ENCODE assay signal across 11 cellular contexts in genomic region chr4:3286335-3287175, GRCh38. TPM values are rescaled to one million over a fixed set of nuclear protein-coding genes. Genes with fewer than 3 reads are reported as not detected.
A peak's percentile ranks its signal among the peaks of the same experiment; 100 is the strongest.
DNase-seq lines count a peak whose midpoint lies in the region; ATAC-seq and TF ChIP-seq lines count a peak whose summit lies in the region.
"Had no signal": no experiment of that assay in that cellular context is flagged by ENCODE, and none has a peak within 500 bp of the region (broad histone marks: within the 10 kb centered on the region; RNA-seq: fewer than 3 reads in every experiment).

No MANE protein-coding gene starts in this region.

- BruUV-seq in MCF 10A (replicated peaks; lab: Mats Ljungman, UMichigan), result no TSS peak

- CTCF ChIA-PET in activated CD4-positive, alpha-beta memory T cell treated with anti-CD3 and anti-CD28 coated beads, Interleukin-2, amount 10 ng/mL, durations not matched to agents 7 days and 5 days (lab: Charles Lee), result no interaction called here
- CTCF ChIA-PET in activated CD4-positive, alpha-beta memory T cell treated with anti-CD3 and anti-CD28 coated beads for 36 hours (lab: Charles Lee), result interaction anchor here (0.6 kb wide), 1 partner anchor 9 kb away, joined by 3 read pairs; no protein-coding TSS in a partner anchor
- CTCF ChIA-PET in MCF 10A (lab: Yijun Ruan, JAX), result no interaction called here

- peak; percentile 93 for ATAC-seq in stimulated activated memory B cell treated with anti-CD40 and anti-IgM and Interleukin-4, amounts not matched to agents 10 μg/mL and 1 μg/mL and 100 μg/mL, for 72 hours

- intact Hi-C loops in activated CD4-positive, alpha-beta memory T cell treated with anti-CD3 and anti-CD28 coated beads for 36 hours (cut with micrococcal nuclease), result no loop called here
- intact Hi-C loops in MCF 10A (cut with micrococcal nuclease), result no loop called here

- no peak overlapping the region for H3K27ac Mint-ChIP-seq in activated CD4-positive, alpha-beta memory T cell treated with anti-CD3 and anti-CD28 coated beads, Interleukin-2, amount 10 ng/mL, durations not matched to agents 7 days and 5 days
- no peak overlapping the region for H3K27ac Mint-ChIP-seq in activated CD4-positive, alpha-beta memory T cell treated with anti-CD3 and anti-CD28 coated beads for 36 hours
- H3K27ac Mint-ChIP-seq in MCF 10A (ENCODE audit: low read depth, unreplicated experiment) (peak overlapping the region; percentile 69), progenitor cell of endocrine pancreas (no peak overlapping the region)
- H3K27ac Mint-ChIP-seq in stimulated activated memory B cell treated with anti-CD40 and anti-IgM and Interleukin-4, amounts not matched to agents 10 μg/mL and 1 μg/mL and 100 μg/mL, for 72 hours, result peak overlapping the region; percentile 60

- H3K27me3 Mint-ChIP-seq in activated CD4-positive, alpha-beta memory T cell treated with anti-CD3 and anti-CD28 coated beads, Interleukin-2, amount 10 ng/mL, durations not matched to agents 7 days and 5 days, result peaks cover 27% of the 10 kb centered on the region
- H3K27me3 Mint-ChIP-seq in activated CD4-positive, alpha-beta memory T cell treated with anti-CD3 and anti-CD28 coated beads for 36 hours, result peaks cover 12% of the 10 kb centered on the region
- H3K27me3 Mint-ChIP-seq in MCF 10A (ENCODE audit: insufficient read depth, unreplicated experiment) (no peaks in the 10 kb centered on the region), progenitor cell of endocrine pancreas (peaks cover 11% of the 10 kb centered on the region)
- peaks cover 4% of the 10 kb centered on the region for H3K27me3 Mint-ChIP-seq in stimulated activated memory B cell treated with anti-CD40 and anti-IgM and Interleukin-4, amounts not matched to agents 10 μg/mL and 1 μg/mL and 100 μg/mL, for 72 hours

- no peak overlapping the region for H3K4me3 Mint-ChIP-seq in activated CD4-positive, alpha-beta memory T cell treated with anti-CD3 and anti-CD28 coated beads, Interleukin-2, amount 10 ng/mL, durations not matched to agents 7 days and 5 days
- no peak overlapping the region for H3K4me3 Mint-ChIP-seq in activated CD4-positive, alpha-beta memory T cell treated with anti-CD3 and anti-CD28 coated beads for 36 hours
- H3K4me3 Mint-ChIP-seq in MCF 10A (ENCODE audit: unreplicated experiment) (peak overlapping the region; percentile 50), progenitor cell of endocrine pancreas (ENCODE audit: low read depth) (no peak overlapping the region)
- no peak overlapping the region for H3K4me3 Mint-ChIP-seq in stimulated activated memory B cell treated with anti-CD40 and anti-IgM and Interleukin-4, amounts not matched to agents 10 μg/mL and 1 μg/mL and 100 μg/mL, for 72 hours

- peaks cover 1% of the 10 kb centered on the region for H3K4me1 Mint-ChIP-seq in activated CD4-positive, alpha-beta memory T cell treated with anti-CD3 and anti-CD28 coated beads, Interleukin-2, amount 10 ng/mL, durations not matched to agents 7 days and 5 days
- H3K4me1 Mint-ChIP-seq in activated CD4-positive, alpha-beta memory T cell treated with anti-CD3 and anti-CD28 coated beads for 36 hours (ENCODE audit: low read depth), result peaks cover 2% of the 10 kb centered on the region
- H3K4me1 Mint-ChIP-seq in MCF 10A (ENCODE audit: insufficient read depth, unreplicated experiment) (peaks cover 21% of the 10 kb centered on the region), progenitor cell of endocrine pancreas (ENCODE audit: low read depth) (peaks cover 12% of the 10 kb centered on the region)
- H3K4me1 Mint-ChIP-seq in stimulated activated memory B cell treated with anti-CD40 and anti-IgM and Interleukin-4, amounts not matched to agents 10 μg/mL and 1 μg/mL and 100 μg/mL, for 72 hours, result peaks cover 17% of the 10 kb centered on the region

- POLR2A ChIA-PET in activated CD4-positive, alpha-beta memory T cell treated with anti-CD3 and anti-CD28 coated beads, Interleukin-2, amount 10 ng/mL, durations not matched to agents 7 days and 5 days (lab: Charles Lee), result no interaction called here
- POLR2A ChIA-PET in activated CD4-positive, alpha-beta memory T cell treated with anti-CD3 and anti-CD28 coated beads for 36 hours (lab: Charles Lee), result no interaction called here
- POLR2A ChIA-PET in MCF 10A (lab: Yijun Ruan, JAX), result interaction anchor here (1.6 kb wide), 1 partner anchor 10 kb away, joined by 4 read pairs; no protein-coding TSS in a partner anchor

- DNase-seq in activated CD4-positive, alpha-beta memory T cell treated with anti-CD3 and anti-CD28 coated beads, Interleukin-2, amount 10 ng/mL, durations not matched to agents 7 days and 5 days, result peak; percentile 14
- DNase-seq in activated CD4-positive, alpha-beta memory T cell treated with anti-CD3 and anti-CD28 coated beads for 36 hours, result no peak
- DNase-seq in KBM-7 (peak; percentile 47), MCF 10A (ENCODE audit: unreplicated experiment) (no peak), UCSD-AML1 (lab: John Stamatoyannopoulos, UW; ENCODE audit: unreplicated experiment) (no peak), progenitor cell of endocrine pancreas (ENCODE audit: low spot score, unreplicated experiment) (no peak), DMS79 (lab: John Stamatoyannopoulos, UW) (no peak)
- DNase-seq: 8988T; NCI-H1092 treated with DMSO at 0.1 percent for 48 hours; stimulated activated CD4-positive, alpha-beta T cell treated with anti-CD3 and anti-CD28 coated beads, Interleukin-4, amount 100 ng/mL, for 24 hours had no signal

- H3K36me3 Mint-ChIP-seq in activated CD4-positive, alpha-beta memory T cell treated with anti-CD3 and anti-CD28 coated beads, Interleukin-2, amount 10 ng/mL, durations not matched to agents 7 days and 5 days (ENCODE audit: low read depth), result no peaks in the 10 kb centered on the region
- no peaks in the 10 kb centered on the region for H3K36me3 Mint-ChIP-seq in activated CD4-positive, alpha-beta memory T cell treated with anti-CD3 and anti-CD28 coated beads for 36 hours
- H3K36me3 Mint-ChIP-seq in MCF 10A (ENCODE audit: insufficient read depth, unreplicated experiment), result no peaks in the 10 kb centered on the region
- H3K36me3 Mint-ChIP-seq in stimulated activated memory B cell treated with anti-CD40 and anti-IgM and Interleukin-4, amounts not matched to agents 10 μg/mL and 1 μg/mL and 100 μg/mL, for 72 hours, result no peaks in the 10 kb centered on the region
- peaks cover 6% of the 10 kb centered on the region for H3K36me3 Mint-ChIP-seq in progenitor cell of endocrine pancreas (ENCODE audit: insufficient read depth)

- in situ Hi-C loops in KBM-7 (cut with MboI; ENCODE audit: low pct_unique_long_range_greater_than_20kb, low sequenced_read_pairs), result no loop called here

- no peaks in the 10 kb centered on the region for H3K9me3 Mint-ChIP-seq in activated CD4-positive, alpha-beta memory T cell treated with anti-CD3 and anti-CD28 coated beads, Interleukin-2, amount 10 ng/mL, durations not matched to agents 7 days and 5 days
- H3K9me3 Mint-ChIP-seq in activated CD4-positive, alpha-beta memory T cell treated with anti-CD3 and anti-CD28 coated beads for 36 hours, result peaks cover 3% of the 10 kb centered on the region
- H3K9me3 Mint-ChIP-seq in MCF 10A (ENCODE audit: unreplicated experiment), result no peaks in the 10 kb centered on the region
- peaks cover 4% of the 10 kb centered on the region for H3K9me3 Mint-ChIP-seq in stimulated activated memory B cell treated with anti-CD40 and anti-IgM and Interleukin-4, amounts not matched to agents 10 μg/mL and 1 μg/mL and 100 μg/mL, for 72 hours
- peaks cover 4% of the 10 kb centered on the region for H3K9me3 Mint-ChIP-seq in progenitor cell of endocrine pancreas (ENCODE audit: low read depth)

- TF ChIP-seq CTCF in MCF 10A (IDR thresholded peaks at IDR 0.05; ENCODE audit: unreplicated experiment) (no peak), progenitor cell of endocrine pancreas (IDR thresholded peaks at IDR 0.05; ENCODE audit: unreplicated experiment) (no peak)

RNA-seq across cellular contexts. Expression of gene RGS12, which starts 6.3 kb away (rescaled TPM):
- total RNA-seq in activated CD4-positive, alpha-beta memory T cell treated with anti-CD3 and anti-CD28 coated beads, Interleukin-2, amount 10 ng/mL, durations not matched to agents 7 days and 5 days, result 1 to 10 TPM; 7.4 to 7.5 TPM
- total RNA-seq in activated CD4-positive, alpha-beta memory T cell treated with anti-CD3 and anti-CD28 coated beads for 36 hours, result 1 to 10 TPM; 8.6 to 8.8 TPM
- 28.3 and 36.0 TPM in 2 replicates for total RNA-seq in MCF 10A (2022)
- 102 and 106 TPM in 2 replicates for total RNA-seq in progenitor cell of endocrine pancreas

RNA-seq across cellular contexts. Expression of gene MSANTD1, which starts 37.6 kb away (rescaled TPM):
- under 1 TPM; 0.60 to 0.65 TPM for total RNA-seq in activated CD4-positive, alpha-beta memory T cell treated with anti-CD3 and anti-CD28 coated beads, Interleukin-2, amount 10 ng/mL, durations not matched to agents 7 days and 5 days
- total RNA-seq in activated CD4-positive, alpha-beta memory T cell treated with anti-CD3 and anti-CD28 coated beads for 36 hours, result under 1 TPM; 0.39 to 0.45 TPM
- 0.37 and 0.66 TPM in 2 replicates for total RNA-seq in MCF 10A (2022)
- total RNA-seq in progenitor cell of endocrine pancreas, result 2.1 and 2.4 TPM in 2 replicates

Comparison
In these comparisons a context has a peak if more than half of its experiments do, and no peak if none do; other contexts are left out.
1. DNase-seq: peak in activated CD4-positive, alpha-beta memory T cell treated with anti-CD3 and anti-CD28 coated beads, Interleukin-2, amount 10 ng/mL, durations not matched to agents 7 days and 5 days (single experiment) and KBM-7 (single experiment); none in activated CD4-positive, alpha-beta memory T cell treated with anti-CD3 and anti-CD28 coated beads for 36 hours (single experiment), MCF 10A (single experiment), UCSD-AML1 (single experiment), progenitor cell of endocrine pancreas (single experiment) and DMS79 (single experiment).
2. H3K27ac Mint-ChIP-seq: peak in MCF 10A (single experiment) and stimulated activated memory B cell treated with anti-CD40 and anti-IgM and Interleukin-4, amounts not matched to agents 10 μg/mL and 1 μg/mL and 100 μg/mL, for 72 hours (single experiment); none in activated CD4-positive, alpha-beta memory T cell treated with anti-CD3 and anti-CD28 coated beads, Interleukin-2, amount 10 ng/mL, durations not matched to agents 7 days and 5 days (single experiment), activated CD4-positive, alpha-beta memory T cell treated with anti-CD3 and anti-CD28 coated beads for 36 hours (single experiment) and progenitor cell of endocrine pancreas (single experiment).